In genomic region chr1:207797229-207797973, GRCh38 we compare ENCODE assay signal across 8 cellular contexts. TPM values are rescaled to one million over a fixed set of nuclear protein-coding genes. Genes with fewer than 3 reads are reported as not detected.
DNase-seq lines count a peak whose midpoint lies in the region; ATAC-seq and TF ChIP-seq lines count a peak whose summit lies in the region.

No MANE protein-coding gene starts in this region.

- POLR2A ChIA-PET in HEK293T (lab: Yijun Ruan, JAX) = no interaction called here

- DNase-seq in ELR (ENCODE audit: low read depth) = peak; percentile 91
- DNase-seq in HEK293T (ENCODE audit: extremely low spot score) = peak; percentile 77
- DNase-seq in NCI-H1092 (lab: John Stamatoyannopoulos, UW) = peak; percentile 42
- peak; percentile 27 to 67 (median 58) for DNase-seq in T-helper 1 cell
- peak; percentile 83 for DNase-seq in amniotic epithelial cell (ENCODE audit: low read depth)
- DNase-seq in left ventricle myocardium superior = peak; percentile 84
- peak; percentile 92 for DNase-seq in sciatic nerve (ENCODE audit: low spot score)
- DNase-seq in GM19238 (ENCODE audit: insufficient read length, low spot score) = no peak

- peak; percentile 74 for ATAC-seq in left ventricle myocardium superior
- peak; percentile 90 for ATAC-seq in sciatic nerve

- CTCF ChIA-PET in HEK293T (lab: Yijun Ruan, JAX) = interaction anchor here (0.5 to 2.6 kb wide), 18 partner anchors 10 to 1132 kb away, joined by 3 to 20 read pairs (median 5); no protein-coding TSS in a partner anchor

- intact Hi-C loops in left ventricle myocardium superior (cut with micrococcal nuclease) = no loop called here
- intact Hi-C loops in sciatic nerve (cut with DNase I) = no loop called here

TF ChIP-seq in HEK293T, 16 proteins besides CTCF, POLR2A, EP300 and RAD21:
- TF ChIP-seq NFRKB (IDR thresholded peaks at IDR 0.05) = no peak
- TF ChIP-seq ZNF384 (IDR thresholded peaks at IDR 0.05) = peak; percentile 82

RNA-seq across cellular contexts. Expression of gene CD46, which starts 45.5 kb away (rescaled TPM):
- total RNA-seq in left ventricle myocardium superior (113 TPM), sciatic nerve (186 TPM)
